1 cellular context compared by ENCODE assay signal in genomic region chr3:15795563-15796308, GRCh38.
TF ChIP-seq lines count a peak whose summit lies in the region.

No MANE protein-coding gene starts in this region.

TF ChIP-seq in GM12878, 131 proteins besides CTCF, POLR2A, EP300 and RAD21 (continued from another document and continues in another):
- TF ChIP-seq ZBTB4 (CRISPR knock-in tag; IDR thresholded peaks at IDR 0.05) (no peak), SPI1 (IDR thresholded peaks at IDR 0.05; ENCODE audit: borderline replicate concordance, insufficient read depth, low read depth, low read length) (0 out of 2 replicates have a peak, but pooled peaks have one; percentile 26), SUZ12 (IDR thresholded peaks at IDR 0.05; ENCODE audit: unreplicated experiment) (no peak), IRF4 (IDR thresholded peaks at IDR 0.05; ENCODE audit: low read depth, low read length) (no peak), MXI1 (IDR thresholded peaks at IDR 0.05; ENCODE audit: low read depth, low read length) (no peak; the same call in 1 of the 2 replicates), USF1 (IDR thresholded peaks at IDR 0.05; ENCODE audit: borderline replicate concordance, extremely low read length, insufficient read depth, low read depth, low read length) (no peak), RFX5 (IDR thresholded peaks at IDR 0.05; ENCODE audit: low read depth, low read length) (no peak), PRDM15 (CRISPR knock-in tag; IDR thresholded peaks at IDR 0.05) (no peak), REST (IDR thresholded peaks at IDR 0.05; ENCODE audit: low read depth, low read length) (no peak), BACH1 (IDR thresholded peaks at IDR 0.05; ENCODE audit: borderline replicate concordance) (no peak), RELB (IDR thresholded peaks at IDR 0.05; ENCODE audit: low read depth) (peak; percentile 70; the same call in 1 of the 2 replicates), LARP7 (IDR thresholded peaks at IDR 0.05) (no peak), FOXK2 (IDR thresholded peaks at IDR 0.05) (no peak), PKNOX1 (IDR thresholded peaks at IDR 0.05) (no peak), CBFB (IDR thresholded peaks at IDR 0.05; ENCODE audit: low read depth) (0 out of 2 replicates have a peak, but pooled peaks have one; percentile 55), RUNX3 (IDR thresholded peaks at IDR 0.05; ENCODE audit: low read length) (peak; percentile 95), HDAC6 (IDR thresholded peaks at IDR 0.05; ENCODE audit: unreplicated experiment) (no peak), EZH2 (IDR thresholded peaks at IDR 0.05; ENCODE audit: borderline replicate concordance, control insufficient read depth, low read depth, low read length) (no peak), STAT1 (conservative IDR thresholded peaks at IDR 0.05) (no peak), KAT2A (conservative IDR thresholded peaks at IDR 0.05; ENCODE audit: control insufficient read depth, low read depth, low read length) (no peak), SUPT20H (IDR thresholded peaks at IDR 0.05; ENCODE audit: borderline replicate concordance, control insufficient read depth, low read depth, low read length) (no peak), CHD4 (IDR thresholded peaks at IDR 0.05) (no peak), KLF5 (IDR thresholded peaks at IDR 0.05; ENCODE audit: partially characterized antibody) (no peak), RELA (IDR thresholded peaks at IDR 0.05; ENCODE audit: borderline replicate concordance, partially characterized antibody) (no peak), YY1 (IDR thresholded peaks at IDR 0.05; ENCODE audit: low read depth, low read length) (no peak), IRF5 (IDR thresholded peaks at IDR 0.05; ENCODE audit: borderline replicate concordance) (no peak), POLR2AphosphoS2 (IDR thresholded peaks at IDR 0.05; ENCODE audit: low read depth, low read length) (no peak), ASH2L (IDR thresholded peaks at IDR 0.05; ENCODE audit: borderline replicate concordance, low read depth) (no peak), NR2C1 (IDR thresholded peaks at IDR 0.05) (no peak), USF2 (IDR thresholded peaks at IDR 0.05; ENCODE audit: borderline replicate concordance, low read depth, low read length) (no peak), TARDBP (IDR thresholded peaks at IDR 0.05; ENCODE audit: borderline replicate concordance) (no peak), PBX3 (IDR thresholded peaks at IDR 0.05; ENCODE audit: insufficient replicate concordance, low read depth, low read length) (no peak), SP1 (IDR thresholded peaks at IDR 0.05; ENCODE audit: low read depth, low read length) (no peak), DPF2 (IDR thresholded peaks at IDR 0.05) (no peak), ZNF207 (IDR thresholded peaks at IDR 0.05; ENCODE audit: borderline replicate concordance) (no peak), EED (IDR thresholded peaks at IDR 0.05; ENCODE audit: low read depth) (no peak), SREBF1 (IDR thresholded peaks at IDR 0.05; ENCODE audit: low read length) (no peak)
